1 cellular context compared by ENCODE assay signal in the genomic region with DNA sequence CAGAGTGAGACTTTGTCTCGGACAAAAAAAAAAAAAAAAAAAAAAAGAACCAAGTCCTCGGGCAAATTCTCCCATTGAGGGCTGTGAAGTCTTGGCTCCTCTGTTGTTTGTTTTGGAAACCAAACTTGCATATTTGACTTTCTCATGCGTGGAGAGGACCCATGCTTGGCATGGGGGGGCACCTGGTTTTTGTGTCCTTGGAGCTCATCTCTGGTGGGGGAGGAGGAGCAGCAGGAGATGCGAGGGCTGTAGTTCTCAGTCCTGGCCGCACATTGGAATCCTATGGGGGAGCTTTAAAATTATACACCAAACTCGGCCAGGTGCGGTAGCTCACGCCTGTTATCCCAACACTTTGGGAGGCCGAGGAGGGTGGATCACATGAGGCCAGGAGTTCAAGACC.
TF ChIP-seq lines count a peak whose summit lies in the region.

No MANE protein-coding gene starts in this region.

TF ChIP-seq in liver, 16 proteins besides CTCF, POLR2A, EP300 and RAD21 (continued from another document):
- TF ChIP-seq, protein P1, sequence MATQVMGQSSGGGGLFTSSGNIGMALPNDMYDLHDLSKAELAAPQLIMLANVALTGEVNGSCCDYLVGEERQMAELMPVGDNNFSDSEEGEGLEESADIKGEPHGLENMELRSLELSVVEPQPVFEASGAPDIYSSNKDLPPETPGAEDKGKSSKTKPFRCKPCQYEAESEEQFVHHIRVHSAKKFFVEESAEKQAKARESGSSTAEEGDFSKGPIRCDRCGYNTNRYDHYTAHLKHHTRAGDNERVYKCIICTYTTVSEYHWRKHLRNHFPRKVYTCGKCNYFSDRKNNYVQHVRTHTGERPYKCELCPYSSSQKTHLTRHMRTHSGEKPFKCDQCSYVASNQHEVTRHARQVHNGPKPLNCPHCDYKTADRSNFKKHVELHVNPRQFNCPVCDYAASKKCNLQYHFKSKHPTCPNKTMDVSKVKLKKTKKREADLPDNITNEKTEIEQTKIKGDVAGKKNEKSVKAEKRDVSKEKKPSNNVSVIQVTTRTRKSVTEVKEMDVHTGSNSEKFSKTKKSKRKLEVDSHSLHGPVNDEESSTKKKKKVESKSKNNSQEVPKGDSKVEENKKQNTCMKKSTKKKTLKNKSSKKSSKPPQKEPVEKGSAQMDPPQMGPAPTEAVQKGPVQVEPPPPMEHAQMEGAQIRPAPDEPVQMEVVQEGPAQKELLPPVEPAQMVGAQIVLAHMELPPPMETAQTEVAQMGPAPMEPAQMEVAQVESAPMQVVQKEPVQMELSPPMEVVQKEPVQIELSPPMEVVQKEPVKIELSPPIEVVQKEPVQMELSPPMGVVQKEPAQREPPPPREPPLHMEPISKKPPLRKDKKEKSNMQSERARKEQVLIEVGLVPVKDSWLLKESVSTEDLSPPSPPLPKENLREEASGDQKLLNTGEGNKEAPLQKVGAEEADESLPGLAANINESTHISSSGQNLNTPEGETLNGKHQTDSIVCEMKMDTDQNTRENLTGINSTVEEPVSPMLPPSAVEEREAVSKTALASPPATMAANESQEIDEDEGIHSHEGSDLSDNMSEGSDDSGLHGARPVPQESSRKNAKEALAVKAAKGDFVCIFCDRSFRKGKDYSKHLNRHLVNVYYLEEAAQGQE (IDR thresholded peaks at IDR 0.05): no peak
- TF ChIP-seq NR2F2 (IDR thresholded peaks at IDR 0.05) (no peak), HNF4A (conservative IDR thresholded peaks at IDR 0.05) (peak; percentile 31 to 67), GABPA (IDR thresholded peaks at IDR 0.05 in 1 of 2, conservative IDR thresholded peaks at IDR 0.05 in 1 of 2) (no peak), ZBTB33 (IDR thresholded peaks at IDR 0.05) (no peak), HNF4G (IDR thresholded peaks at IDR 0.05) (no peak), JUND (IDR thresholded peaks at IDR 0.05) (no peak), YY1 (IDR thresholded peaks at IDR 0.05) (no peak)
- TF ChIP-seq, protein P2, sequence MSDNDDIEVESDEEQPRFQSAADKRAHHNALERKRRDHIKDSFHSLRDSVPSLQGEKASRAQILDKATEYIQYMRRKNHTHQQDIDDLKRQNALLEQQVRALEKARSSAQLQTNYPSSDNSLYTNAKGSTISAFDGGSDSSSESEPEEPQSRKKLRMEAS (IDR thresholded peaks at IDR 0.05): peak; percentile 26
- TF ChIP-seq, protein P3, sequence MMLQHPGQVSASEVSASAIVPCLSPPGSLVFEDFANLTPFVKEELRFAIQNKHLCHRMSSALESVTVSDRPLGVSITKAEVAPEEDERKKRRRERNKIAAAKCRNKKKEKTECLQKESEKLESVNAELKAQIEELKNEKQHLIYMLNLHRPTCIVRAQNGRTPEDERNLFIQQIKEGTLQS (IDR thresholded peaks at IDR 0.05): no peak
